1 cellular context compared by ENCODE assay signal in the genomic region with DNA sequence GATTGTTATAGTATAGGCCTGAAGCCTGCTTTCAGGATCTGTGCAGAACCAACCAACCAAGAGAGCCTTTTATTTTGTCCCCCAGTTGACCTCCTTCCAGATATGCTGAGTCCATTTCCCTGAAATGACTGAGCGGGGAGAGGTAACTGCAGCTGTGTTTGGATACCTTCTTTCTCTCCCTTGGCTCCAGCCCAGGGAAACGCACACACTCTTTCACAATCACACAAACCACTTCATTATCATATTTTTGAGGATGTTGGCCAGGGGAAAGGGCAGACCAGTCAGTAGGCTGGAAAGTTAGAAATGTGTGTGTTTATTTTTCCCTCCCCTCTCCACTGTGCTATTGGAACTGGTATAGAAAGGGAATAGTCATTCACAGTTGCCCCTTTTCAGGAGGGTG.
TF ChIP-seq lines count a peak whose summit lies in the region.

No MANE protein-coding gene starts in this region.

TF ChIP-seq in HepG2, 621 proteins besides CTCF, POLR2A, EP300 and RAD21 (continued from another document and continues in another):
- TF ChIP-seq, protein P1, sequence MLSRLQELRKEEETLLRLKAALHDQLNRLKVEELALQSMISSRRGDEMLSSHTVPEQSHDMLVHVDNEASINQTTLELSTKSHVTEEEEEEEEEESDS (CRISPR knock-in tag; IDR thresholded peaks at IDR 0.05; ENCODE audit: borderline replicate concordance): no peak
- TF ChIP-seq, protein P2, sequence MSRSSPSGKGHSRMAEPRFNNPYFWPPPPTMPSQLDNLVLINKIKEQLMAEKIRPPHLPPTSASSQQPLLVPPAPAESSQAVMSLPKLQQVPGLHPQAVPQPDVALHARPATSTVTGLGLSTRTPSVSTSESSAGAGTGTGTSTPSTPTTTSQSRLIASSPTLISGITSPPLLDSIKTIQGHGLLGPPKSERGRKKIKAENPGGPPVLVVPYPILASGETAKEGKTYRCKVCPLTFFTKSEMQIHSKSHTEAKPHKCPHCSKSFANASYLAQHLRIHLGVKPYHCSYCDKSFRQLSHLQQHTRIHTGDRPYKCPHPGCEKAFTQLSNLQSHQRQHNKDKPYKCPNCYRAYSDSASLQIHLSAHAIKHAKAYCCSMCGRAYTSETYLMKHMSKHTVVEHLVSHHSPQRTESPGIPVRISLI (CRISPR knock-in tag; IDR thresholded peaks at IDR 0.05; ENCODE audit: borderline replicate concordance): peak; percentile 47; the same call in 1 of the 2 replicates
- no peak for TF ChIP-seq RFX3 (CRISPR knock-in tag; IDR thresholded peaks at IDR 0.05)
- TF ChIP-seq, protein P3, sequence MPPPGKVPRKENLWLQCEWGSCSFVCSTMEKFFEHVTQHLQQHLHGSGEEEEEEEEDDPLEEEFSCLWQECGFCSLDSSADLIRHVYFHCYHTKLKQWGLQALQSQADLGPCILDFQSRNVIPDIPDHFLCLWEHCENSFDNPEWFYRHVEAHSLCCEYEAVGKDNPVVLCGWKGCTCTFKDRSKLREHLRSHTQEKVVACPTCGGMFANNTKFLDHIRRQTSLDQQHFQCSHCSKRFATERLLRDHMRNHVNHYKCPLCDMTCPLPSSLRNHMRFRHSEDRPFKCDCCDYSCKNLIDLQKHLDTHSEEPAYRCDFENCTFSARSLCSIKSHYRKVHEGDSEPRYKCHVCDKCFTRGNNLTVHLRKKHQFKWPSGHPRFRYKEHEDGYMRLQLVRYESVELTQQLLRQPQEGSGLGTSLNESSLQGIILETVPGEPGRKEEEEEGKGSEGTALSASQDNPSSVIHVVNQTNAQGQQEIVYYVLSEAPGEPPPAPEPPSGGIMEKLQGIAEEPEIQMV (CRISPR knock-in tag; IDR thresholded peaks at IDR 0.05; ENCODE audit: low read depth): no peak
- TF ChIP-seq, protein P4, sequence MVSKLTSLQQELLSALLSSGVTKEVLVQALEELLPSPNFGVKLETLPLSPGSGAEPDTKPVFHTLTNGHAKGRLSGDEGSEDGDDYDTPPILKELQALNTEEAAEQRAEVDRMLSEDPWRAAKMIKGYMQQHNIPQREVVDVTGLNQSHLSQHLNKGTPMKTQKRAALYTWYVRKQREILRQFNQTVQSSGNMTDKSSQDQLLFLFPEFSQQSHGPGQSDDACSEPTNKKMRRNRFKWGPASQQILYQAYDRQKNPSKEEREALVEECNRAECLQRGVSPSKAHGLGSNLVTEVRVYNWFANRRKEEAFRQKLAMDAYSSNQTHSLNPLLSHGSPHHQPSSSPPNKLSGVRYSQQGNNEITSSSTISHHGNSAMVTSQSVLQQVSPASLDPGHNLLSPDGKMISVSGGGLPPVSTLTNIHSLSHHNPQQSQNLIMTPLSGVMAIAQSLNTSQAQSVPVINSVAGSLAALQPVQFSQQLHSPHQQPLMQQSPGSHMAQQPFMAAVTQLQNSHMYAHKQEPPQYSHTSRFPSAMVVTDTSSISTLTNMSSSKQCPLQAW (CRISPR knock-in tag; IDR thresholded peaks at IDR 0.05): no peak
- peak; percentile 64; the same call in 1 of the 2 replicates for TF ChIP-seq ISL2 (CRISPR knock-in tag; IDR thresholded peaks at IDR 0.05)
- no peak for TF ChIP-seq ZNF776 (CRISPR knock-in tag; IDR thresholded peaks at IDR 0.05)
- TF ChIP-seq ZNF549 (CRISPR knock-in tag; IDR thresholded peaks at IDR 0.05): no peak
- peak; percentile 29; the same call in 1 of the 2 replicates for TF ChIP-seq TCF7 (IDR thresholded peaks at IDR 0.05; ENCODE audit: low read depth)
- peak; percentile 79; the same call in 1 of the 2 replicates for TF ChIP-seq SIX4 (CRISPR knock-in tag; IDR thresholded peaks at IDR 0.05)
- TF ChIP-seq, protein P5, sequence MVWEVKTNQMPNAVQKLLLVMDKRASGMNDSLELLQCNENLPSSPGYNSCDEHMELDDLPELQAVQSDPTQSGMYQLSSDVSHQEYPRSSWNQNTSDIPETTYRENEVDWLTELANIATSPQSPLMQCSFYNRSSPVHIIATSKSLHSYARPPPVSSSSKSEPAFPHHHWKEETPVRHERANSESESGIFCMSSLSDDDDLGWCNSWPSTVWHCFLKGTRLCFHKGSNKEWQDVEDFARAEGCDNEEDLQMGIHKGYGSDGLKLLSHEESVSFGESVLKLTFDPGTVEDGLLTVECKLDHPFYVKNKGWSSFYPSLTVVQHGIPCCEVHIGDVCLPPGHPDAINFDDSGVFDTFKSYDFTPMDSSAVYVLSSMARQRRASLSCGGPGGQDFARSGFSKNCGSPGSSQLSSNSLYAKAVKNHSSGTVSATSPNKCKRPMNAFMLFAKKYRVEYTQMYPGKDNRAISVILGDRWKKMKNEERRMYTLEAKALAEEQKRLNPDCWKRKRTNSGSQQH (CRISPR knock-in tag; IDR thresholded peaks at IDR 0.05; ENCODE audit: low read depth): no peak
- no peak for TF ChIP-seq ZNF530 (CRISPR knock-in tag; IDR thresholded peaks at IDR 0.05; ENCODE audit: low read depth)
- no peak for TF ChIP-seq ZNF577 (CRISPR knock-in tag; IDR thresholded peaks at IDR 0.05; ENCODE audit: borderline replicate concordance, low read depth)
- TF ChIP-seq, protein P6, sequence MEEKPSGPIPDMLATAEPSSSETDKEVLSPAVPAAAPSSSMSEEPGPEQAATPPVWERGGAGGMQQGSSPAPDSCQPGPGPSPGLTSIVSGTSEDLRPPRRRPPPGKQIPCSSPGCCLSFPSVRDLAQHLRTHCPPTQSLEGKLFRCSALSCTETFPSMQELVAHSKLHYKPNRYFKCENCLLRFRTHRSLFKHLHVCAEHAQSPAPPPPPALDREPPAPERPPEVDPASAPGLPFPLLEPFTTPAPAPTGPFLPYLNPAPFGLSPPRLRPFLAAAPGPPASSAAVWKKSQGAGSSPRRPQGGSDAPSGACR (CRISPR knock-in tag; IDR thresholded peaks at IDR 0.05): no peak
- TF ChIP-seq SOX13 (IDR thresholded peaks at IDR 0.05): no peak
- peak in 1 of 2 experiments; percentile 75; a peak in 2 of 4 replicates for TF ChIP-seq SOX13 (CRISPR knock-in tag; conservative IDR thresholded peaks at IDR 0.05 in 1 of 2, IDR thresholded peaks at IDR 0.05 in 1 of 2)
- TF ChIP-seq, protein P7, sequence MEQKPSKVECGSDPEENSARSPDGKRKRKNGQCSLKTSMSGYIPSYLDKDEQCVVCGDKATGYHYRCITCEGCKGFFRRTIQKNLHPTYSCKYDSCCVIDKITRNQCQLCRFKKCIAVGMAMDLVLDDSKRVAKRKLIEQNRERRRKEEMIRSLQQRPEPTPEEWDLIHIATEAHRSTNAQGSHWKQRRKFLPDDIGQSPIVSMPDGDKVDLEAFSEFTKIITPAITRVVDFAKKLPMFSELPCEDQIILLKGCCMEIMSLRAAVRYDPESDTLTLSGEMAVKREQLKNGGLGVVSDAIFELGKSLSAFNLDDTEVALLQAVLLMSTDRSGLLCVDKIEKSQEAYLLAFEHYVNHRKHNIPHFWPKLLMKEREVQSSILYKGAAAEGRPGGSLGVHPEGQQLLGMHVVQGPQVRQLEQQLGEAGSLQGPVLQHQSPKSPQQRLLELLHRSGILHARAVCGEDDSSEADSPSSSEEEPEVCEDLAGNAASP (CRISPR knock-in tag; IDR thresholded peaks at IDR 0.05; ENCODE audit: borderline replicate concordance): peak; percentile 57; the same call in 1 of the 2 replicates
- TF ChIP-seq, protein P8, sequence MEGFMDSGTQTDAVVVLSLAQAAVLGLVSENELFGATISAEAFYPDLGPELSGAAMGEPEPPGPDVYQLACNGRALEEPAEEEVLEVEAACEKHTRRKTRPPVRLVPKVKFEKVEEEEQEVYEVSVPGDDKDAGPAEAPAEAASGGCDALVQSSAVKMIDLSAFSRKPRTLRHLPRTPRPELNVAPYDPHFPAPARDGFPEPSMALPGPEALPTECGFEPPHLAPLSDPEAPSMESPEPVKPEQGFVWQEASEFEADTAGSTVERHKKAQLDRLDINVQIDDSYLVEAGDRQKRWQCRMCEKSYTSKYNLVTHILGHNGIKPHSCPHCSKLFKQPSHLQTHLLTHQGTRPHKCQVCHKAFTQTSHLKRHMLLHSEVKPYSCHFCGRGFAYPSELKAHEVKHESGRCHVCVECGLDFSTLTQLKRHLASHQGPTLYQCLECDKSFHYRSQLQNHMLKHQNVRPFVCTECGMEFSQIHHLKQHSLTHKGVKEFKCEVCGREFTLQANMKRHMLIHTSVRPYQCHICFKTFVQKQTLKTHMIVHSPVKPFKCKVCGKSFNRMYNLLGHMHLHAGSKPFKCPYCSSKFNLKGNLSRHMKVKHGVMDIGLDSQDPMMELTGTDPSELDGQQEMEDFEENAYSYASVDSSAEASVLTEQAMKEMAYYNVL (CRISPR knock-in tag; IDR thresholded peaks at IDR 0.05; ENCODE audit: borderline replicate concordance): peak; percentile 81; the same call in 1 of the 2 replicates
- TF ChIP-seq AGO2 (optimal IDR thresholded peaks at IDR 0.05; ENCODE audit: low read depth, low read length): no peak
- no peak for TF ChIP-seq ZNF569 (CRISPR knock-in tag; IDR thresholded peaks at IDR 0.05; ENCODE audit: borderline replicate concordance)
- 0 out of 2 replicates have a peak, but pooled peaks have one; percentile 56 for TF ChIP-seq MIER3 (CRISPR knock-in tag; IDR thresholded peaks at IDR 0.05; ENCODE audit: borderline replicate concordance)
- TF ChIP-seq SAP130 (CRISPR knock-in tag; IDR thresholded peaks at IDR 0.05; ENCODE audit: low read depth): peak; percentile 28; the same call in 1 of the 2 replicates
- TF ChIP-seq, protein P9, sequence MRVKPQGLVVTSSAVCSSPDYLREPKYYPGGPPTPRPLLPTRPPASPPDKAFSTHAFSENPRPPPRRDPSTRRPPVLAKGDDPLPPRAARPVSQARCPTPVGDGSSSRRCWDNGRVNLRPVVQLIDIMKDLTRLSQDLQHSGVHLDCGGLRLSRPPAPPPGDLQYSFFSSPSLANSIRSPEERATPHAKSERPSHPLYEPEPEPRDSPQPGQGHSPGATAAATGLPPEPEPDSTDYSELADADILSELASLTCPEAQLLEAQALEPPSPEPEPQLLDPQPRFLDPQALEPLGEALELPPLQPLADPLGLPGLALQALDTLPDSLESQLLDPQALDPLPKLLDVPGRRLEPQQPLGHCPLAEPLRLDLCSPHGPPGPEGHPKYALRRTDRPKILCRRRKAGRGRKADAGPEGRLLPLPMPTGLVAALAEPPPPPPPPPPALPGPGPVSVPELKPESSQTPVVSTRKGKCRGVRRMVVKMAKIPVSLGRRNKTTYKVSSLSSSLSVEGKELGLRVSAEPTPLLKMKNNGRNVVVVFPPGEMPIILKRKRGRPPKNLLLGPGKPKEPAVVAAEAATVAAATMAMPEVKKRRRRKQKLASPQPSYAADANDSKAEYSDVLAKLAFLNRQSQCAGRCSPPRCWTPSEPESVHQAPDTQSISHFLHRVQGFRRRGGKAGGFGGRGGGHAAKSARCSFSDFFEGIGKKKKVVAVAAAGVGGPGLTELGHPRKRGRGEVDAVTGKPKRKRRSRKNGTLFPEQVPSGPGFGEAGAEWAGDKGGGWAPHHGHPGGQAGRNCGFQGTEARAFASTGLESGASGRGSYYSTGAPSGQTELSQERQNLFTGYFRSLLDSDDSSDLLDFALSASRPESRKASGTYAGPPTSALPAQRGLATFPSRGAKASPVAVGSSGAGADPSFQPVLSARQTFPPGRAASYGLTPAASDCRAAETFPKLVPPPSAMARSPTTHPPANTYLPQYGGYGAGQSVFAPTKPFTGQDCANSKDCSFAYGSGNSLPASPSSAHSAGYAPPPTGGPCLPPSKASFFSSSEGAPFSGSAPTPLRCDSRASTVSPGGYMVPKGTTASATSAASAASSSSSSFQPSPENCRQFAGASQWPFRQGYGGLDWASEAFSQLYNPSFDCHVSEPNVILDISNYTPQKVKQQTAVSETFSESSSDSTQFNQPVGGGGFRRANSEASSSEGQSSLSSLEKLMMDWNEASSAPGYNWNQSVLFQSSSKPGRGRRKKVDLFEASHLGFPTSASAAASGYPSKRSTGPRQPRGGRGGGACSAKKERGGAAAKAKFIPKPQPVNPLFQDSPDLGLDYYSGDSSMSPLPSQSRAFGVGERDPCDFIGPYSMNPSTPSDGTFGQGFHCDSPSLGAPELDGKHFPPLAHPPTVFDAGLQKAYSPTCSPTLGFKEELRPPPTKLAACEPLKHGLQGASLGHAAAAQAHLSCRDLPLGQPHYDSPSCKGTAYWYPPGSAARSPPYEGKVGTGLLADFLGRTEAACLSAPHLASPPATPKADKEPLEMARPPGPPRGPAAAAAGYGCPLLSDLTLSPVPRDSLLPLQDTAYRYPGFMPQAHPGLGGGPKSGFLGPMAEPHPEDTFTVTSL (CRISPR knock-in tag; IDR thresholded peaks at IDR 0.05; ENCODE audit: borderline replicate concordance): peak; percentile 45; the same call in 1 of the 2 replicates
- peak; percentile 51; the same call in 1 of the 2 replicates for TF ChIP-seq REPIN1 (CRISPR knock-in tag; IDR thresholded peaks at IDR 0.05; ENCODE audit: borderline replicate concordance, low read depth)
- no peak for TF ChIP-seq SNAI1 (CRISPR knock-in tag; IDR thresholded peaks at IDR 0.05; ENCODE audit: borderline replicate concordance)
- TF ChIP-seq FOSL2 (CRISPR knock-in tag; IDR thresholded peaks at IDR 0.05): peak; percentile 60; the same call in 1 of the 2 replicates
- TF ChIP-seq SALL1 (CRISPR knock-in tag; IDR thresholded peaks at IDR 0.05): peak; percentile 85
- TF ChIP-seq, protein P10, sequence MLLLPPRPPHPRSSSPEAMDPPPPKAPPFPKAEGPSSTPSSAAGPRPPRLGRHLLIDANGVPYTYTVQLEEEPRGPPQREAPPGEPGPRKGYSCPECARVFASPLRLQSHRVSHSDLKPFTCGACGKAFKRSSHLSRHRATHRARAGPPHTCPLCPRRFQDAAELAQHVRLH (CRISPR knock-in tag; IDR thresholded peaks at IDR 0.05; ENCODE audit: borderline replicate concordance, low read depth): no peak
- TF ChIP-seq CREM (IDR thresholded peaks at IDR 0.05): peak; percentile 56; the same call in 1 of the 2 replicates
- no peak for TF ChIP-seq CREM (CRISPR knock-in tag; IDR thresholded peaks at IDR 0.05)
- TF ChIP-seq HNF4A (CRISPR knock-in tag; IDR thresholded peaks at IDR 0.05): peak; percentile 51
- TF ChIP-seq ZNF766 (CRISPR knock-in tag; IDR thresholded peaks at IDR 0.05; ENCODE audit: borderline replicate concordance): no peak
- 0 out of 2 replicates have a peak, but pooled peaks have one; percentile 47 for TF ChIP-seq NFKBIZ (CRISPR knock-in tag; IDR thresholded peaks at IDR 0.05)
- TF ChIP-seq, protein P11, sequence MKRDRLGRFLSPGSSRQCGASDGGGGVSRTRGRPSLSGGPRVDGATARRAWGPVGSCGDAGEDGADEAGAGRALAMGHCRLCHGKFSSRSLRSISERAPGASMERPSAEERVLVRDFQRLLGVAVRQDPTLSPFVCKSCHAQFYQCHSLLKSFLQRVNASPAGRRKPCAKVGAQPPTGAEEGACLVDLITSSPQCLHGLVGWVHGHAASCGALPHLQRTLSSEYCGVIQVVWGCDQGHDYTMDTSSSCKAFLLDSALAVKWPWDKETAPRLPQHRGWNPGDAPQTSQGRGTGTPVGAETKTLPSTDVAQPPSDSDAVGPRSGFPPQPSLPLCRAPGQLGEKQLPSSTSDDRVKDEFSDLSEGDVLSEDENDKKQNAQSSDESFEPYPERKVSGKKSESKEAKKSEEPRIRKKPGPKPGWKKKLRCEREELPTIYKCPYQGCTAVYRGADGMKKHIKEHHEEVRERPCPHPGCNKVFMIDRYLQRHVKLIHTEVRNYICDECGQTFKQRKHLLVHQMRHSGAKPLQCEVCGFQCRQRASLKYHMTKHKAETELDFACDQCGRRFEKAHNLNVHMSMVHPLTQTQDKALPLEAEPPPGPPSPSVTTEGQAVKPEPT (CRISPR knock-in tag; IDR thresholded peaks at IDR 0.05; ENCODE audit: low read depth): peak; percentile 60; the same call in 1 of the 2 replicates
- TF ChIP-seq, protein P12, sequence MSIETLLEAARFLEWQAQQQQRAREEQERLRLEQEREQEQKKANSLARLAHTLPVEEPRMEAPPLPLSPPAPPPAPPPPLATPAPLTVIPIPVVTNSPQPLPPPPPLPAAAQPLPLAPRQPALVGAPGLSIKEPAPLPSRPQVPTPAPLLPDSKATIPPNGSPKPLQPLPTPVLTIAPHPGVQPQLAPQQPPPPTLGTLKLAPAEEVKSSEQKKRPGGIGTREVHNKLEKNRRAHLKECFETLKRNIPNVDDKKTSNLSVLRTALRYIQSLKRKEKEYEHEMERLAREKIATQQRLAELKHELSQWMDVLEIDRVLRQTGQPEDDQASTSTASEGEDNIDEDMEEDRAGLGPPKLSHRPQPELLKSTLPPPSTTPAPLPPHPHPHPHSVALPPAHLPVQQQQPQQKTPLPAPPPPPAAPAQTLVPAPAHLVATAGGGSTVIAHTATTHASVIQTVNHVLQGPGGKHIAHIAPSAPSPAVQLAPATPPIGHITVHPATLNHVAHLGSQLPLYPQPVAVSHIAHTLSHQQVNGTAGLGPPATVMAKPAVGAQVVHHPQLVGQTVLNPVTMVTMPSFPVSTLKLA (IDR thresholded peaks at IDR 0.05): no peak
